In the genomic region with DNA sequence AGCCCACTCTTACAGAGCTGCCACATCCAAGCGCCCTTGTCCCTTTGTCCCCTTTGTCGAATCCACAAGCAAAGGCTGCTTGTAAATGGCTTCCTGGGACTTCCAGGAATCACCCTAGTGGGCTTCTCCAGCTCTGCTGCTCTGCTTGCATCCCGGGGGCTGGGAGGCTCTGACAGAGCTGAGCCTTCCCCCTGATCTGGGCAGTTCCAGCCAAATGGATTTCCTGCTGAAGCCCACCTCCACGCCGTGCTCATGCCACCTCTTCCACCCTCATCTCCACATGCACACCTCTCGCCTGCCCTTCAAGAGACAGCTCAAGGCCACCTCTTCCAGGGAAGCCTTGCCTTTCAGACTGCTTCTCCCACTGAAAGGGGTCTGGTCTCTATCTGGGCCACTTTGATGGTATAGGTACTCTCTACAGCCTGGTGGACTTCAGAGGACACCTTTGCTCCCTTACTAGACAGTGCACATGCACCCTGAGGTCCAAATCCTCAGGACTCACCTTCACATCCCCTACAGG, we compare ENCODE assay signal across 1 cellular context.
TF ChIP-seq lines count a peak whose summit lies in the region.

No MANE protein-coding gene starts in this region.

TF ChIP-seq in SK-N-SH treated with all-trans-retinoic acid at 6 μM for 48 hours, 23 proteins besides CTCF, POLR2A, EP300 and RAD21 (continued from another document):
- TF ChIP-seq, protein P1, sequence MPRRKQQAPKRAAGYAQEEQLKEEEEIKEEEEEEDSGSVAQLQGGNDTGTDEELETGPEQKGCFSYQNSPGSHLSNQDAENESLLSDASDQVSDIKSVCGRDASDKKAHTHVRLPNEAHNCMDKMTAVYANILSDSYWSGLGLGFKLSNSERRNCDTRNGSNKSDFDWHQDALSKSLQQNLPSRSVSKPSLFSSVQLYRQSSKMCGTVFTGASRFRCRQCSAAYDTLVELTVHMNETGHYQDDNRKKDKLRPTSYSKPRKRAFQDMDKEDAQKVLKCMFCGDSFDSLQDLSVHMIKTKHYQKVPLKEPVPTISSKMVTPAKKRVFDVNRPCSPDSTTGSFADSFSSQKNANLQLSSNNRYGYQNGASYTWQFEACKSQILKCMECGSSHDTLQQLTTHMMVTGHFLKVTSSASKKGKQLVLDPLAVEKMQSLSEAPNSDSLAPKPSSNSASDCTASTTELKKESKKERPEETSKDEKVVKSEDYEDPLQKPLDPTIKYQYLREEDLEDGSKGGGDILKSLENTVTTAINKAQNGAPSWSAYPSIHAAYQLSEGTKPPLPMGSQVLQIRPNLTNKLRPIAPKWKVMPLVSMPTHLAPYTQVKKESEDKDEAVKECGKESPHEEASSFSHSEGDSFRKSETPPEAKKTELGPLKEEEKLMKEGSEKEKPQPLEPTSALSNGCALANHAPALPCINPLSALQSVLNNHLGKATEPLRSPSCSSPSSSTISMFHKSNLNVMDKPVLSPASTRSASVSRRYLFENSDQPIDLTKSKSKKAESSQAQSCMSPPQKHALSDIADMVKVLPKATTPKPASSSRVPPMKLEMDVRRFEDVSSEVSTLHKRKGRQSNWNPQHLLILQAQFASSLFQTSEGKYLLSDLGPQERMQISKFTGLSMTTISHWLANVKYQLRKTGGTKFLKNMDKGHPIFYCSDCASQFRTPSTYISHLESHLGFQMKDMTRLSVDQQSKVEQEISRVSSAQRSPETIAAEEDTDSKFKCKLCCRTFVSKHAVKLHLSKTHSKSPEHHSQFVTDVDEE (CRISPR knock-in tag; IDR thresholded peaks at IDR 0.05) = no peak
- no peak for TF ChIP-seq ISL1 (CRISPR knock-in tag; IDR thresholded peaks at IDR 0.05)
- no peak for TF ChIP-seq TCF4 (CRISPR knock-in tag; IDR thresholded peaks at IDR 0.05; ENCODE audit: borderline replicate concordance)
- no peak for TF ChIP-seq ZNF8 (CRISPR knock-in tag; IDR thresholded peaks at IDR 0.05)
- no peak for TF ChIP-seq ZFP30 (CRISPR knock-in tag; IDR thresholded peaks at IDR 0.05)
- TF ChIP-seq PPARA (CRISPR knock-in tag; IDR thresholded peaks at IDR 0.05; ENCODE audit: borderline replicate concordance) = no peak
- no peak for TF ChIP-seq GLIS3 (CRISPR knock-in tag; IDR thresholded peaks at IDR 0.05)
- no peak for TF ChIP-seq CSDC2 (CRISPR knock-in tag; IDR thresholded peaks at IDR 0.05)
- no peak for TF ChIP-seq ZNF565 (CRISPR knock-in tag; conservative IDR thresholded peaks at IDR 0.05; ENCODE audit: low read depth)
- TF ChIP-seq ZC3H10 (CRISPR knock-in tag; IDR thresholded peaks at IDR 0.05) = no peak
- no peak for TF ChIP-seq ZFP3 (CRISPR knock-in tag; IDR thresholded peaks at IDR 0.05)
- no peak for TF ChIP-seq ESRRG (CRISPR knock-in tag; IDR thresholded peaks at IDR 0.05)
